ENCODE assay signal across 18 cellular contexts in the genomic region with DNA sequence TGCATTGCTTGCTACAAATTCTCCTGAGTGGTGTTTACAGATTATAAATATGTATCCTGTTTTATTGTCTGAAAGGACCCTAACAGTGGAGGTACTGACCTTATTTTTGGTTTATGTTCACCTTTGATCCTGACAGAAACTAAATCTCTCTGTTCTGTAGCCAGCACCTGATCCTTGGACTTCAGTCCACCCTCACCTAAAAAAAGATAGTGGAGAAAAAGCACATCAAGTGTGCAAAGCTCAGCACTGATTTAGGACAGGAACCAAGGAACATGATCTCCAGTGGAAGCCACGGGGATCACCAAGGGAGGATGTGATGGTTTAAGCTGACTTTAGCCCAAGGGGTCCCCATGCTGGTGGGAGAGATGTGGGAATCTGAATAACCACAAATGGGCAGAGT. TPM values are rescaled to one million over a fixed set of nuclear protein-coding genes. Genes with fewer than 3 reads are reported as not detected.
DNase-seq lines count a peak whose midpoint lies in the region; ATAC-seq, FAIRE-seq and TF ChIP-seq lines count a peak whose summit lies in the region.
"Had no signal": no experiment of that assay in that cellular context is flagged by ENCODE, and none has a peak within 500 bp of the region (broad histone marks: within the 10 kb centered on the region; RNA-seq: fewer than 3 reads in every experiment).

No MANE protein-coding gene starts in this region.

- no peaks in the 10 kb centered on the region for H3K79me2 ChIP-seq in K562 (ENCODE audit: control insufficient read depth, insufficient read depth, low read length)

- intact Hi-C loops in left cardiac atrium (cut with DNase I) (loop anchor here in 1 of 2 donors (5.0 kb wide), 1 partner anchor 127 kb away; no protein-coding TSS in a partner anchor), K562 (cut with micrococcal nuclease) (no loop called here), right cardiac atrium (cut with DNase I) (loop anchor here in 1 of 4 donors (10.0 kb wide), 1 partner anchor 45 kb away; no protein-coding TSS in a partner anchor), gastrocnemius medialis (cut with DNase I; ENCODE audit: low total_unique reads) (loop anchor here (2.0 kb wide), 1 partner anchor 43 kb away; no protein-coding TSS in a partner anchor), mucosa of descending colon (cut with DNase I, micrococcal nuclease) (no loop called here)

- in situ Hi-C loops in K562 (cut with MboI) (no loop called here), gastrocnemius medialis (cut with MboI; ENCODE audit: low sequenced_read_pairs in 4 of 4) (no loop called here)

- H3K9me1 ChIP-seq in K562 (ENCODE audit: control insufficient read depth, insufficient read depth, low read length) = no peaks in the 10 kb centered on the region

- H3K9ac ChIP-seq in K562 (ENCODE audit: insufficient read depth in 1 of 2, low read depth in 2 of 2, low read length in 2 of 2) (no peak overlapping the region), endodermal cell (ENCODE audit: extremely low read depth, low read length, poor library complexity, severe bottlenecking) (no peak overlapping the region)
- H3K9ac ChIP-seq: BLaER1 had no signal

- FAIRE-seq in K562 (lab: Jason Lieb, UNC) = peak; percentile 11
- FAIRE-seq: H1 had no signal

- ATAC-seq in left cardiac atrium (no peak), K562 (no peak), right cardiac atrium (no peak), gastrocnemius medialis (peak; percentile 62 to 64), GM21526 (IDR thresholded peaks at IDR 0.05; ENCODE audit: low FRiP score, unreplicated experiment) (no peak), mucosa of descending colon (no peak)

- no peak for TF ChIP-seq EP300 in K562 (IDR thresholded peaks at IDR 0.05; ENCODE audit: low read length)

- no peak overlapping the region for H3K27ac Mint-ChIP-seq in endodermal cell
- H3K27ac Mint-ChIP-seq: CD4-positive, alpha-beta memory T cell had no signal

- TF ChIP-seq POLR2A in K562 (conservative IDR thresholded peaks at IDR 0.05) (no peak), gastrocnemius medialis (IDR thresholded peaks at IDR 0.05) (no peak)

- TF ChIP-seq CTCF in cardiac muscle cell (IDR thresholded peaks at IDR 0.05; ENCODE audit: low read depth, low read length) (no peak), K562 (IDR thresholded peaks at IDR 0.05 in 2 of 3, conservative IDR thresholded peaks at IDR 0.05 in 1 of 3; ENCODE audit: insufficient read depth in 2 of 3, low read depth in 1 of 3, low read length in 3 of 3) (no peak), gastrocnemius medialis (IDR thresholded peaks at IDR 0.05 in 4 of 5, conservative IDR thresholded peaks at IDR 0.05 in 1 of 5) (no peak), mucosa of descending colon (IDR thresholded peaks at IDR 0.05) (no peak), endodermal cell (conservative IDR thresholded peaks at IDR 0.05) (no peak)

- DNase-seq in cardiac muscle cell (ENCODE audit: low read depth in 1 of 2, low spot score in 1 of 2) = no peak
- no peak for DNase-seq in left cardiac atrium
- no peak for DNase-seq in K562 (ENCODE audit: extremely low read depth in 1 of 4, low spot score in 3 of 4)
- DNase-seq in right cardiac atrium = no peak
- no peak for DNase-seq in gastrocnemius medialis
- DNase-seq in mucosa of descending colon = no peak
- DNase-seq in endodermal cell = no peak
- DNase-seq: 8988T; CD4-positive, alpha-beta memory T cell; GF-D8; H9 had no signal

- POLR2A ChIA-PET in K562 (lab: Yijun Ruan, JAX) = interaction anchor here (0.7 kb wide), 1 partner anchor 108 kb away, joined by 3 read pairs; no protein-coding TSS in a partner anchor

- no peak overlapping the region for H3K4me3 Mint-ChIP-seq in endodermal cell
- H3K4me3 Mint-ChIP-seq: CD14-positive monocyte; CD4-positive, alpha-beta memory T cell; H9 had no signal

- no TSS peak for BruUV-seq in K562 (replicated peaks; lab: Mats Ljungman, UMichigan)

- 0% methylated on average over 1 of the region's 1 CpG for WGBS in K562 (ENCODE audit: insufficient coverage, low coverage, missing lambda C conversion rate)
- 53% methylated on average over 1 of the region's 1 CpG for WGBS in right cardiac atrium
- 91% methylated on average over 1 of the region's 1 CpG; no CpG with 5 or more reads in 1 of the 2 experiments for WGBS in endodermal cell (ENCODE audit: insufficient coverage in 1 of 2, insufficient read length in 1 of 2), 2 experiments

- no peak for TF ChIP-seq RAD21 in K562 (CRISPR knock-in tag; conservative IDR thresholded peaks at IDR 0.05 in 1 of 2, IDR thresholded peaks at IDR 0.05 in 1 of 2)

- H3K4me1 ChIP-seq in cardiac muscle cell (ENCODE audit: low read depth) (peaks cover 42% of the 10 kb centered on the region), K562 (replicated peaks in 1 of 2; ENCODE audit: control insufficient read depth in 2 of 2, insufficient read depth in 2 of 2, low read length in 2 of 2) (no peaks in the 10 kb centered on the region; a peak in 1 of 5 replicates), right cardiac atrium (ENCODE audit: control insufficient read depth, insufficient read depth, low read length) (no peaks in the 10 kb centered on the region), gastrocnemius medialis (peaks cover 8 to 21% of the 10 kb centered on the region in 2 donors), mucosa of descending colon (ENCODE audit: low read depth) (no peaks in the 10 kb centered on the region), endodermal cell (ENCODE audit: control insufficient read depth, insufficient read depth, low read length) (no peaks in the 10 kb centered on the region)
- H3K4me1 ChIP-seq: BLaER1 had no signal

- peaks cover 4% of the 10 kb centered on the region for H3K9me3 Mint-ChIP-seq in endodermal cell

- H3K27ac ChIP-seq in cardiac muscle cell (peak overlapping the region; percentile 94), K562 (ENCODE audit: extremely low read depth, low read depth, low read length) (no peak overlapping the region), right cardiac atrium (ENCODE audit: low read length) (peak overlapping the region; percentile 72), gastrocnemius medialis (peak overlapping the region; percentile 81 to 90 (median 84)), endodermal cell (ENCODE audit: low read depth, low read length) (no peak overlapping the region)
- H3K27ac ChIP-seq: BLaER1 had no signal

- H3K4me1 Mint-ChIP-seq in endodermal cell = peaks cover 2% of the 10 kb centered on the region
- H3K4me1 Mint-ChIP-seq: CD14-positive monocyte had no signal

- H3K9me3 ChIP-seq in cardiac muscle cell (ENCODE audit: low read depth) (no peaks in the 10 kb centered on the region), K562 (replicated peaks; ENCODE audit: control insufficient read depth, insufficient read depth, low read depth, low read length) (no peaks in the 10 kb centered on the region), right cardiac atrium (ENCODE audit: control insufficient read depth, low read length) (no peaks in the 10 kb centered on the region), gastrocnemius medialis (no peaks in the 10 kb centered on the region), mucosa of descending colon (no peaks in the 10 kb centered on the region), endodermal cell (ENCODE audit: control insufficient read depth, low read length) (no peaks in the 10 kb centered on the region)
- H3K9me3 ChIP-seq: BLaER1 had no signal

- H3K36me3 ChIP-seq in cardiac muscle cell (no peaks in the 10 kb centered on the region), K562 (ENCODE audit: control insufficient read depth, insufficient read depth, low read length) (no peaks in the 10 kb centered on the region), gastrocnemius medialis (no peaks in the 10 kb centered on the region), mucosa of descending colon (ENCODE audit: low read depth) (no peaks in the 10 kb centered on the region), endodermal cell (ENCODE audit: control insufficient read depth, insufficient read depth, low read length) (no peaks in the 10 kb centered on the region)
- H3K36me3 ChIP-seq: BLaER1 had no signal

- H4K20me1 ChIP-seq in K562 (replicated peaks; ENCODE audit: control insufficient read depth, insufficient read depth, low read length) = no peaks in the 10 kb centered on the region
- H4K20me1 ChIP-seq: BLaER1 had no signal

- H3K36me3 Mint-ChIP-seq in endodermal cell (ENCODE audit: low read depth) = no peaks in the 10 kb centered on the region
- H3K36me3 Mint-ChIP-seq: CD14-positive monocyte; CD4-positive, alpha-beta memory T cell had no signal

- H3K4me2 ChIP-seq in K562 (ENCODE audit: insufficient read depth, low read length) = no peak overlapping the region
- H3K4me2 ChIP-seq: BLaER1 had no signal

- H3K4me3 ChIP-seq in cardiac muscle cell (no peak overlapping the region), K562 (no peak overlapping the region), right cardiac atrium (ENCODE audit: low read length) (no peak overlapping the region), gastrocnemius medialis (peak overlapping the region in 1 of 4 donors; percentile 14), mucosa of descending colon (no peak overlapping the region), endodermal cell (ENCODE audit: low read length) (no peak overlapping the region)
- H3K4me3 ChIP-seq: BLaER1 had no signal

- no peak overlapping the region for H2AFZ ChIP-seq in K562 (ENCODE audit: low read depth, low read length)

- H3K27me3 ChIP-seq in cardiac muscle cell (no peaks in the 10 kb centered on the region), K562 (ENCODE audit: control insufficient read depth in 2 of 2, insufficient read depth in 2 of 2, low read length in 2 of 2) (no peaks in the 10 kb centered on the region), right cardiac atrium (ENCODE audit: control insufficient read depth, insufficient read depth) (no peaks in the 10 kb centered on the region), gastrocnemius medialis (no peaks in the 10 kb centered on the region), endodermal cell (ENCODE audit: control insufficient read depth, insufficient read depth, low read length, poor library complexity, severe bottlenecking) (no peaks in the 10 kb centered on the region)
- H3K27me3 ChIP-seq: BLaER1 had no signal

- no peaks in the 10 kb centered on the region for H3K27me3 Mint-ChIP-seq in endodermal cell (ENCODE audit: insufficient read depth)

- CTCF ChIA-PET in K562 (lab: Yijun Ruan, JAX; ENCODE audit: low intra/inter-chr PET ratio) = no interaction called here

RNA-seq across cellular contexts. Expression of gene C4orf54, which starts 22.3 kb away (rescaled TPM):
- total RNA-seq in cardiac muscle cell = 0.06 and 0.07 TPM in 2 replicates
- not detected in 2 replicates for polyA plus RNA-seq in cardiac muscle cell
- 1 to 10 TPM; 1.7 to 3.2 TPM for total RNA-seq in left cardiac atrium
- total RNA-seq in K562 (2011; cell fraction: chromatin; rRNA removed; ENCODE audit: low replicate concordance) = not detected in 2 replicates
- total RNA-seq in K562 (2011; cell fraction: nucleolus; rRNA removed) = not detected in 2 replicates
- not detected in 2 replicates for total RNA-seq in K562 (2011; cell fraction: nucleoplasm; rRNA removed)
- total RNA-seq in K562 (2014; rRNA removed) = not detected in 2 replicates
- total RNA-seq in K562 (2014; rRNA removed; fragmentation: Illumina TruSeq; extraction: Trizol) = not detected in 2 replicates
- total RNA-seq in K562 (2015; rRNA removed; fragmentation: Illumina TruSeq; extraction: Trizol) = not detected in 2 replicates
- not detected in 2 replicates for total RNA-seq in K562 (2021)
- polyA plus RNA-seq in K562 (2011; rRNA removed) = not detected in 2 replicates
- polyA plus RNA-seq in K562 (2011; cell fraction: cytosol; rRNA removed) = not detected in 2 replicates
- 0.01 TPM in 1 of 2 replicates, not detected in the other for polyA plus RNA-seq in K562 (2011; cell fraction: nucleus; rRNA removed)
- 0.03 TPM in 1 of 2 replicates, not detected in the other for polyA plus RNA-seq in K562 (2012)
- polyA plus RNA-seq in K562 (2014; fragmentation: Illumina TruSeq; extraction: Trizol) = not detected in 2 replicates
- polyA plus RNA-seq in K562 (2014; fragmentation: Nextera tagmentation; extraction: Ambion mirVana) = not detected
- polyA plus RNA-seq in K562 (2014; rRNA removed) = not detected in 2 replicates
- 0.03 TPM in 1 of 2 replicates, not detected in the other for polyA minus RNA-seq in K562 (2011; rRNA and poly(A)+ RNA removed)
- not detected in 2 replicates for polyA minus RNA-seq in K562 (2011; cell fraction: cytosol; rRNA and poly(A)+ RNA removed)
- not detected in 2 replicates for polyA minus RNA-seq in K562 (2011; cell fraction: nucleus; rRNA and poly(A)+ RNA removed)
- 1 to 10 TPM in 2 of 4 donors, under 1 TPM in 2; 0.68 to 10.0 (median 1.4) TPM for total RNA-seq in right cardiac atrium
- 2.2 TPM for polyA plus RNA-seq in right cardiac atrium
- total RNA-seq in gastrocnemius medialis = 10 to 100 TPM; 30.6 to 68.3 (median 43.6) TPM
- under 1 TPM in 1 of 3 donors, not detected in 2; 0.02 TPM for total RNA-seq in mucosa of descending colon
- total RNA-seq in endodermal cell = not detected
- 0.11 TPM for polyA plus RNA-seq in endodermal cell (2013, experiment 1 of 2)
- polyA plus RNA-seq in endodermal cell (2013, experiment 2 of 2) = 0.12 TPM
- total RNA-seq: A673; Calu3; CD4-positive, alpha-beta memory T cell; H1; H9 had no signal
- polyA plus RNA-seq: AG04450; CD14-positive monocyte; CD4-positive, alpha-beta memory T cell; H1 had no signal

Comparison
In these comparisons a context has a peak if more than half of its experiments do, and no peak if none do; other contexts are left out.
1. H3K27ac ChIP-seq: peak in cardiac muscle cell (single experiment), right cardiac atrium (single experiment) and gastrocnemius medialis (4 of 4); none in K562 (single experiment) and endodermal cell (single experiment).
2. ATAC-seq: peak in gastrocnemius medialis (2 of 2); none in left cardiac atrium (0 of 2), K562 (single experiment), right cardiac atrium (0 of 2), GM21526 (single experiment) and mucosa of descending colon (single experiment).